10 cellular contexts compared by ENCODE assay signal in the genomic region with DNA sequence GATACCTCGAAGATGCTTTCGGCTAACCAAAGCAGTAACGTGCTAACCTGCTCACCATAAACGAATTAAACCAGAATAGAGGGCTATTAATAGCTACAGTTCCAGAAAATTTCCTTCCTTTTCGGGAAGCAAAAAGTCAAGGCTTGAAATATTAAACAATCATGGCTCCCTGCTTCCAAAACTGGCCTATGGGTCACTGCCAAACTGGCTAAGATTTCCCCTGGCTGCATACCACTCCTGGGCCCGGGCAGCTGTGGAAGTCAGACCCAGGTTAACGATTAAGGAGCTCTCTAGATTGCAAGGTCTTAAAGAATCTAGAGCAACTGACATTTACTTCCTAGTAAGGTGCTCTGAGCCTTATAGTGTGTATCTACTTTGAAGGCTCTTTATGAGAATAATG. TPM values are rescaled to one million over a fixed set of nuclear protein-coding genes. Genes with fewer than 3 reads are reported as not detected.
DNase-seq lines count a peak whose midpoint lies in the region; ATAC-seq and TF ChIP-seq lines count a peak whose summit lies in the region.
"Had no signal": no experiment of that assay in that cellular context is flagged by ENCODE, and none has a peak within 500 bp of the region (broad histone marks: within the 10 kb centered on the region; RNA-seq: fewer than 3 reads in every experiment).

No MANE protein-coding gene starts in this region.

- peaks cover 16 to 71% (median 25%) of the 10 kb centered on the region in 3 donors for H3K4me1 ChIP-seq in gastroesophageal sphincter
- H3K4me1 ChIP-seq in sigmoid colon: peaks cover 0 to 80% (median 65%) of the 10 kb centered on the region in 4 donors

- H3K36me3 Mint-ChIP-seq in immature natural killer cell: no peaks in the 10 kb centered on the region

- H3K4me1 Mint-ChIP-seq in immature natural killer cell: peaks cover 17 to 26% of the 10 kb centered on the region in 2 donors

- intact Hi-C loops in sigmoid colon (cut with DNase I): loop anchor here (2.0 to 10.0 kb wide), 5 partner anchors 29 to 297 kb away; a partner anchor contains a TSS

- H3K27me3 ChIP-seq in H7 (ENCODE audit: control insufficient read depth, insufficient read depth, low read length) (peaks cover 41% of the 10 kb centered on the region), gastroesophageal sphincter (no peaks in the 10 kb centered on the region), sigmoid colon (no peaks in the 10 kb centered on the region)

- H3K27ac ChIP-seq in gastroesophageal sphincter: peak overlapping the region; percentile 91 to 99 (median 98)
- H3K27ac ChIP-seq in sigmoid colon: peak overlapping the region; percentile 97 to 99 (median 98)

- 0 to 18% methylated on average over 3 to 6 of the region's 7 CpGs for WGBS in gastroesophageal sphincter (ENCODE audit: low coverage in 1 of 2), 2 donors
- 41 to 56% methylated on average over 7 of the region's 7 CpGs for WGBS in sigmoid colon, 2 donors

- no peak for TF ChIP-seq EP300 in gastroesophageal sphincter (IDR thresholded peaks at IDR 0.05)
- no peak for TF ChIP-seq EP300 in sigmoid colon (IDR thresholded peaks at IDR 0.05)

- peaks cover 3 to 11% (median 4%) of the 10 kb centered on the region in 3 donors for H3K27me3 Mint-ChIP-seq in immature natural killer cell (ENCODE audit: low read depth in 3 of 3)

- TF ChIP-seq POLR2A in gastroesophageal sphincter (IDR thresholded peaks at IDR 0.05): no peak
- TF ChIP-seq POLR2A in sigmoid colon (IDR thresholded peaks at IDR 0.05): no peak

- H3K9me3 Mint-ChIP-seq in immature natural killer cell: no peaks in the 10 kb centered on the region

- TF ChIP-seq CTCF in gastroesophageal sphincter (IDR thresholded peaks at IDR 0.05) (no peak), sigmoid colon (IDR thresholded peaks at IDR 0.05) (no peak)

- H3K4me3 Mint-ChIP-seq in immature natural killer cell: peak overlapping the region in 2 of 5 donors; percentile 88 to 93

- H3K4me3 ChIP-seq in H7 (ENCODE audit: insufficient read depth, low read depth, low read length) (peak overlapping the region; percentile 97), gastroesophageal sphincter (peak overlapping the region; percentile 67 to 96), sigmoid colon (peak overlapping the region; percentile 84 to 95 (median 91))

- no peaks in the 10 kb centered on the region for H3K9me3 ChIP-seq in gastroesophageal sphincter
- H3K9me3 ChIP-seq in sigmoid colon: no peaks in the 10 kb centered on the region

- no peak for DNase-seq in H7
- no peak for DNase-seq in sigmoid colon
- DNase-seq in iPS-NIHi11 (ENCODE audit: low spot score): no peak
- no peak for DNase-seq in DMS114 treated with DMSO at 0.1 percent for 48 hours (lab: John Stamatoyannopoulos, UW; ENCODE audit: unreplicated experiment)
- DNase-seq in NCI-H748 treated with DMSO at 0.1 percent for 48 hours (lab: John Stamatoyannopoulos, UW): no peak
- no peak for DNase-seq in immature natural killer cell
- DNase-seq: activated naive CD4-positive, alpha-beta T cell treated with Interleukin-2 at 50 U/mL for 16 hours; stimulated activated CD4-positive, alpha-beta T cell treated with anti-CD3 and anti-CD28 coated beads, Interleukin-2, amount 100 ng/mL, for 48 hours had no signal

- H3K27ac Mint-ChIP-seq in immature natural killer cell: no peak overlapping the region

- no peaks in the 10 kb centered on the region for H3K36me3 ChIP-seq in H7 (replicated peaks; ENCODE audit: control insufficient read depth, insufficient read depth, low read length)
- no peaks in the 10 kb centered on the region for H3K36me3 ChIP-seq in gastroesophageal sphincter
- H3K36me3 ChIP-seq in sigmoid colon: no peaks in the 10 kb centered on the region

- ATAC-seq in gastroesophageal sphincter: no peak

TF ChIP-seq in PFSK-1, 5 proteins besides CTCF, POLR2A, EP300 and RAD21:
- TF ChIP-seq FOXP2 (optimal IDR thresholded peaks at IDR 0.05; ENCODE audit: borderline replicate concordance, extremely low read depth, extremely low read length, insufficient read depth): no peak
- peak; percentile 72; the same call in 1 of the 2 replicates for TF ChIP-seq SIN3A (IDR thresholded peaks at IDR 0.05; ENCODE audit: borderline replicate concordance, insufficient read depth, low read length)
- no peak for TF ChIP-seq POLR2AphosphoS5 (IDR thresholded peaks at IDR 0.05; ENCODE audit: low read depth, low read length)
- TF ChIP-seq TAF1 (IDR thresholded peaks at IDR 0.05; ENCODE audit: borderline replicate concordance, insufficient read depth, low read length): no peak

RNA-seq across cellular contexts. Expression of a gene that starts 1.7 kb away (rescaled TPM):
- 18.0 and 20.7 TPM in 2 replicates for total RNA-seq in H7 (2014; rRNA removed; shearing (Covaris generic))
- 43.4 TPM for polyA plus RNA-seq in PFSK-1 (2012; ENCODE audit: insufficient read length, low read depth)
- total RNA-seq in gastroesophageal sphincter: 100 to 1,000 TPM; 136 to 215 (median 176) TPM
- total RNA-seq in sigmoid colon: 100 to 1,000 TPM in 3 of 4 donors, 10 to 100 TPM in 1; 96.3 to 161 (median 115) TPM
- polyA plus RNA-seq in sigmoid colon: 1 to 10 TPM in 2 of 3 donors, under 1 TPM in 1; 0.69 to 7.9 (median 1.8) TPM
- 1 to 10 TPM in 1 of 3 donors, under 1 TPM in 1, not detected in 1; 0.14 to 1.7 TPM for polyA plus RNA-seq in immature natural killer cell
